ENCODE assay signal across 1 cellular context in genomic region chr14:21526672-21527319, GRCh38.
TF ChIP-seq lines count a peak whose summit lies in the region.

No MANE protein-coding gene starts in this region.

TF ChIP-seq in IMR-90, 13 proteins besides CTCF, POLR2A, EP300 and RAD21:
- TF ChIP-seq NFE2L2 (IDR thresholded peaks at IDR 0.05; ENCODE audit: low read depth, low read length) (no peak), CEBPB (IDR thresholded peaks at IDR 0.05; ENCODE audit: low read depth, low read length) (no peak), ELK1 (IDR thresholded peaks at IDR 0.05; ENCODE audit: borderline replicate concordance, low read depth, low read length) (no peak), CHD1 (IDR thresholded peaks at IDR 0.05; ENCODE audit: low read depth, low read length) (no peak), FOS (IDR thresholded peaks at IDR 0.05; ENCODE audit: low read depth, low read length) (no peak), SMC3 (IDR thresholded peaks at IDR 0.05; ENCODE audit: low read depth, low read length) (no peak), BHLHE40 (IDR thresholded peaks at IDR 0.05; ENCODE audit: low read depth, low read length) (no peak)
